ENCODE assay signal across 12 cellular contexts in the genomic region with DNA sequence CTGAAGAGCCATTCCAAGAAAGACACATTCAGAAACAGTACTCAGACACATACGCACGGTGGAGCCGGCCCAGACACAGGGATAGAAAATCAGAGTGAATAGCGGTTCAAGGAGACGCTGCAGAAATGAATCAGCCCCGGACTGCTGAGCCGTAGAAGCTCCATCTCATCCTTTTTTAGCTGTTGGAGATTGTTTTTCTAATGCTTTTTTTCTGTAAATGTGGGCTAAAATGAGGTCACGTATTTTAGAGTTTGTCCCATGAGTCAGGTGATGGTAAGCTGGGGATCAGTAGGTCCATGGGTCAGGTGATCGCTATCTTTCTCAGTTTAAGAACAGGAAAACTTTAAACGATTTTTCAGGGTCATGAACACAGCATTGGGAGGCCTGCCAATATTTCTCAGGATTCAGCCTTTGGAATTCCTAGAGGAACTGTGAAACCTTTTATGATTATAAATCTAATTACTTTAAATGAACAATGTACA.
A peak's percentile ranks its signal among the peaks of the same experiment; 100 is the strongest.
DNase-seq lines count a peak whose midpoint lies in the region; ATAC-seq and TF ChIP-seq lines count a peak whose summit lies in the region.
"Had no signal": no experiment of that assay in that cellular context is flagged by ENCODE, and none has a peak within 500 bp of the region (broad histone marks: within the 10 kb centered on the region; RNA-seq: fewer than 3 reads in every experiment).

No MANE protein-coding gene starts in this region.

- WGBS in esophagus muscularis mucosa: 20% methylated on average over 10 of the region's 10 CpGs

- no peaks in the 10 kb centered on the region for H3K27me3 ChIP-seq in esophagus muscularis mucosa
- H3K27me3 ChIP-seq in CD4-positive, alpha-beta memory T cell (ENCODE audit: insufficient read depth, low read length): no peaks in the 10 kb centered on the region

- H3K4me3 ChIP-seq in AG04449 (ENCODE audit: low read depth, low read length) (peak overlapping the region; percentile 37), esophagus muscularis mucosa (peak overlapping the region; percentile 19 to 40 (median 22))
- H3K4me3 ChIP-seq in CD4-positive, alpha-beta memory T cell (ENCODE audit: low read length in 2 of 2): no peak overlapping the region

- no peaks in the 10 kb centered on the region for H3K27me3 Mint-ChIP-seq in CD4-positive, alpha-beta memory T cell
- H3K27me3 Mint-ChIP-seq in T-helper 2 cell treated with Interferon-gamma antibody and Interleukin-4, amounts not matched to agents 5 μg/mL and 100 μg/mL, for 36 hours (ENCODE audit: low read depth): no peaks in the 10 kb centered on the region
- H3K27me3 Mint-ChIP-seq in T-helper 17 cell: no peaks in the 10 kb centered on the region

- TF ChIP-seq CTCF in AG04449 (IDR thresholded peaks at IDR 0.05; ENCODE audit: insufficient read depth, low read length, missing control alignments) (peak; percentile 8), esophagus muscularis mucosa (IDR thresholded peaks at IDR 0.05) (no peak)

- DNase-seq in AG04449 (ENCODE audit: low read depth, low spot score): peak; percentile 64
- DNase-seq in M059J (ENCODE audit: low read depth): peak; percentile 95
- DNase-seq in esophagus muscularis mucosa (ENCODE audit: extremely low spot score): no peak
- peak; percentile 92 for DNase-seq in non-pigmented ciliary epithelial cell (ENCODE audit: low read depth)
- DNase-seq in CD4-positive, alpha-beta memory T cell: no peak
- DNase-seq in NCI-H1436 (lab: John Stamatoyannopoulos, UW): no peak
- no peak for DNase-seq in T-helper 2 cell treated with Interferon-gamma antibody and Interleukin-4, amounts not matched to agents 5 μg/mL and 100 μg/mL, for 36 hours (ENCODE audit: low spot score)
- DNase-seq in T-helper 17 cell: no peak
- DNase-seq: activated CD8-positive, alpha-beta memory T cell treated with anti-CD3 and anti-CD28 coated beads, Interleukin-2, amount 50 U/mL, for 48 hours; Calu3; effector CD4-positive, alpha-beta T cell; NCI-H1694 treated with DMSO at 0.1 percent for 48 hours had no signal

- no peaks in the 10 kb centered on the region for H3K9me3 ChIP-seq in esophagus muscularis mucosa
- no peaks in the 10 kb centered on the region for H3K9me3 ChIP-seq in CD4-positive, alpha-beta memory T cell (ENCODE audit: control insufficient read depth in 1 of 2, low read length in 2 of 2)
- no peaks in the 10 kb centered on the region for H3K9me3 ChIP-seq in T-helper 17 cell (ENCODE audit: control insufficient read depth, low read length, poor library complexity, severe bottlenecking)

- no peak for TF ChIP-seq POLR2A in esophagus muscularis mucosa (IDR thresholded peaks at IDR 0.05; ENCODE audit: low read depth)

- CTCF ChIA-PET in AG04449 (lab: Yijun Ruan, JAX): interaction anchor here (0.6 to 4.8 kb wide), 22 partner anchors 11 to 535 kb away, joined by 3 to 54 read pairs (median 6); no protein-coding TSS in a partner anchor
- CTCF ChIA-PET in CD4-positive, alpha-beta memory T cell (lab: Charles Lee; ENCODE audit: partially characterized antibody): no interaction called here

- intact Hi-C loops in esophagus muscularis mucosa (cut with DNase I): loop anchor here (5.0 to 10.0 kb wide), 2 partner anchors 518 to 544 kb away; no protein-coding TSS in a partner anchor
- intact Hi-C loops in CD4-positive, alpha-beta memory T cell (cut with micrococcal nuclease): no loop called here

- H3K9me3 Mint-ChIP-seq in CD4-positive, alpha-beta memory T cell: no peaks in the 10 kb centered on the region
- H3K9me3 Mint-ChIP-seq in T-helper 2 cell treated with Interferon-gamma antibody and Interleukin-4, amounts not matched to agents 5 μg/mL and 100 μg/mL, for 36 hours: no peaks in the 10 kb centered on the region

- peaks cover 0 to 20% (median 12%) of the 10 kb centered on the region in 4 donors for H3K36me3 ChIP-seq in esophagus muscularis mucosa
- H3K36me3 ChIP-seq in CD4-positive, alpha-beta memory T cell (ENCODE audit: insufficient read depth, low read length): no peaks in the 10 kb centered on the region

- TF ChIP-seq EP300 in esophagus muscularis mucosa (IDR thresholded peaks at IDR 0.05): no peak

- POLR2A ChIA-PET in AG04449 (lab: Yijun Ruan, JAX): interaction anchor here (0.6 to 1.0 kb wide), 2 partner anchors 25 to 261 kb away, joined by 3 read pairs; no protein-coding TSS in a partner anchor
- POLR2A ChIA-PET in CD4-positive, alpha-beta memory T cell (lab: Charles Lee; ENCODE audit: partially characterized antibody): no interaction called here

- no peaks in the 10 kb centered on the region for H3K4me1 Mint-ChIP-seq in CD4-positive, alpha-beta memory T cell
- peaks cover 13% of the 10 kb centered on the region for H3K4me1 Mint-ChIP-seq in T-helper 2 cell treated with Interferon-gamma antibody and Interleukin-4, amounts not matched to agents 5 μg/mL and 100 μg/mL, for 36 hours (ENCODE audit: low read depth)
- peaks cover 7% of the 10 kb centered on the region for H3K4me1 Mint-ChIP-seq in T-helper 17 cell

- no peak for ATAC-seq in T-helper 17 cell

- H3K36me3 Mint-ChIP-seq in CD4-positive, alpha-beta memory T cell: peaks cover 54 to 57% of the 10 kb centered on the region in 2 donors
- H3K36me3 Mint-ChIP-seq in T-helper 2 cell treated with Interferon-gamma antibody and Interleukin-4, amounts not matched to agents 5 μg/mL and 100 μg/mL, for 36 hours (ENCODE audit: low read depth): peaks cover 15% of the 10 kb centered on the region
- H3K36me3 Mint-ChIP-seq in T-helper 17 cell (ENCODE audit: low read depth): peaks cover 17% of the 10 kb centered on the region

- peak overlapping the region; percentile 60 to 75 (median 73) for H3K27ac ChIP-seq in esophagus muscularis mucosa (replicated peaks in 1 of 4)
- H3K27ac ChIP-seq in CD4-positive, alpha-beta memory T cell (ENCODE audit: low read depth, low read length): no peak overlapping the region

- H3K4me3 Mint-ChIP-seq in CD4-positive, alpha-beta memory T cell: no peak overlapping the region
- no peak overlapping the region for H3K4me3 Mint-ChIP-seq in T-helper 2 cell treated with Interferon-gamma antibody and Interleukin-4, amounts not matched to agents 5 μg/mL and 100 μg/mL, for 36 hours
- H3K4me3 Mint-ChIP-seq in T-helper 17 cell: no peak overlapping the region

- H3K27ac Mint-ChIP-seq in CD4-positive, alpha-beta memory T cell: peak overlapping the region in 2 of 7 donors; percentile 62 to 81
- H3K27ac Mint-ChIP-seq in T-helper 2 cell treated with Interferon-gamma antibody and Interleukin-4, amounts not matched to agents 5 μg/mL and 100 μg/mL, for 36 hours: no peak overlapping the region
- H3K27ac Mint-ChIP-seq in T-helper 17 cell: no peak overlapping the region

- peaks cover 6 to 65% (median 64%) of the 10 kb centered on the region in 4 donors for H3K4me1 ChIP-seq in esophagus muscularis mucosa
- H3K4me1 ChIP-seq in CD4-positive, alpha-beta memory T cell (ENCODE audit: insufficient read depth, low read length): no peaks in the 10 kb centered on the region

Comparison
In these comparisons a context has a peak if more than half of its experiments do, and no peak if none do; other contexts are left out.
1. DNase-seq: peak in AG04449 (single experiment), M059J (single experiment) and non-pigmented ciliary epithelial cell (single experiment); none in esophagus muscularis mucosa (single experiment), CD4-positive, alpha-beta memory T cell (0 of 5), NCI-H1436 (single experiment), T-helper 2 cell treated with Interferon-gamma antibody and Interleukin-4, amounts not matched to agents 5 μg/mL and 100 μg/mL, for 36 hours (single experiment) and T-helper 17 cell (0 of 3).
2. H3K4me3 ChIP-seq: peak in AG04449 (single experiment) and esophagus muscularis mucosa (4 of 4); none in CD4-positive, alpha-beta memory T cell (0 of 2).